Comparison of ENCODE assay signal across 15 cellular contexts in the genomic region with DNA sequence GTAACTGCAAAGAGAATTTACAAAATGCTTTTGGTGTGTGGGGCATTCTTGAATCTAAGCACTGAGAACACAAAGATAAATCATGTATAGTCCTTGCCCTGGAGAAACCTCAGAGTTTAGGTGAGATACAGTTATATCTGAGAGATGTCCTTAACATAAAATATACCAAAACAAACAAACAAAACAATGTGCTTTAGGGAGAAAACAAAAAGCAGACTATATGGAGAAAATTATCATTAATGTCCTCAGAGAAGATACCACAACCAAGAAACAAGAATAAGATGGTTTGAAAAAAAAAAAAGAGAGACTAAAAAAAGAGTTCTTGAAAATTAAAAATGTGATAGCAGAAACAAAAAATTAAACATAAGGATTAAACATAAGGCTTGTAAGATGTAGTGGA. TPM values are rescaled to one million over a fixed set of nuclear protein-coding genes. Genes with fewer than 3 reads are reported as not detected.
DNase-seq lines count a peak whose midpoint lies in the region; ATAC-seq and TF ChIP-seq lines count a peak whose summit lies in the region.
"Had no signal": no experiment of that assay in that cellular context is flagged by ENCODE, and none has a peak within 500 bp of the region (broad histone marks: within the 10 kb centered on the region; RNA-seq: fewer than 3 reads in every experiment).

No MANE protein-coding gene starts in this region.

- intact Hi-C loops in natural killer cell (cut with micrococcal nuclease) = no loop called here
- intact Hi-C loops in dendritic cell treated with granulocyte-macrophage colony-stimulating factor and Interleukin-4, amounts not matched to agents 40 ng/mL and 50 ng/mL, for 4 days (cut with micrococcal nuclease) = no loop called here

- H3K36me3 Mint-ChIP-seq in natural killer cell = no peaks in the 10 kb centered on the region
- peaks cover 5% of the 10 kb centered on the region for H3K36me3 Mint-ChIP-seq in natural killer cell treated with Interleukin-12 subunit alpha and Interleukin-12 subunit beta and Interleukin-15 and Interleukin-18, amount 100 ng/mL, for 72 hours
- H3K36me3 Mint-ChIP-seq in dendritic cell treated with granulocyte-macrophage colony-stimulating factor and Interleukin-4, amounts not matched to agents 40 ng/mL and 50 ng/mL, for 4 days (ENCODE audit: low read depth) = peaks cover 38% of the 10 kb centered on the region
- H3K36me3 Mint-ChIP-seq in mesothelial cell of epicardium = peaks cover 20% of the 10 kb centered on the region
- H3K36me3 Mint-ChIP-seq: CD4-positive, alpha-beta memory T cell had no signal

- H3K4me1 Mint-ChIP-seq in natural killer cell (peaks cover 9 to 11% of the 10 kb centered on the region in 2 donors), mesothelial cell of epicardium (peaks cover 12% of the 10 kb centered on the region)
- peaks cover 13 to 19% of the 10 kb centered on the region in 2 donors for H3K4me1 Mint-ChIP-seq in natural killer cell treated with Interleukin-12 subunit alpha and Interleukin-12 subunit beta and Interleukin-15 and Interleukin-18, amount 100 ng/mL, for 72 hours (ENCODE audit: low read depth in 2 of 2)
- peaks cover 25% of the 10 kb centered on the region for H3K4me1 Mint-ChIP-seq in dendritic cell treated with granulocyte-macrophage colony-stimulating factor and Interleukin-4, amounts not matched to agents 40 ng/mL and 50 ng/mL, for 4 days (ENCODE audit: low read depth)

- H3K27me3 Mint-ChIP-seq in natural killer cell (ENCODE audit: low read depth in 2 of 2) = no peaks in the 10 kb centered on the region
- peaks cover 2 to 27% of the 10 kb centered on the region in 2 donors for H3K27me3 Mint-ChIP-seq in natural killer cell treated with Interleukin-12 subunit alpha and Interleukin-12 subunit beta and Interleukin-15 and Interleukin-18, amount 100 ng/mL, for 72 hours
- no peaks in the 10 kb centered on the region for H3K27me3 Mint-ChIP-seq in dendritic cell treated with granulocyte-macrophage colony-stimulating factor and Interleukin-4, amounts not matched to agents 40 ng/mL and 50 ng/mL, for 4 days
- H3K27me3 Mint-ChIP-seq in mesothelial cell of epicardium (ENCODE audit: low read depth) = no peaks in the 10 kb centered on the region
- H3K27me3 Mint-ChIP-seq: B cell had no signal

- H3K4me3 Mint-ChIP-seq in natural killer cell (no peak overlapping the region), mesothelial cell of epicardium (no peak overlapping the region)
- no peak overlapping the region for H3K4me3 Mint-ChIP-seq in natural killer cell treated with Interleukin-12 subunit alpha and Interleukin-12 subunit beta and Interleukin-15 and Interleukin-18, amount 100 ng/mL, for 72 hours
- H3K4me3 Mint-ChIP-seq in dendritic cell treated with granulocyte-macrophage colony-stimulating factor and Interleukin-4, amounts not matched to agents 40 ng/mL and 50 ng/mL, for 4 days = no peak overlapping the region
- H3K4me3 Mint-ChIP-seq: B cell; CD4-positive, alpha-beta memory T cell had no signal

- H3K9me3 Mint-ChIP-seq in natural killer cell = no peaks in the 10 kb centered on the region
- H3K9me3 Mint-ChIP-seq in natural killer cell treated with Interleukin-12 subunit alpha and Interleukin-12 subunit beta and Interleukin-15 and Interleukin-18, amount 100 ng/mL, for 72 hours = no peaks in the 10 kb centered on the region
- H3K9me3 Mint-ChIP-seq in dendritic cell treated with granulocyte-macrophage colony-stimulating factor and Interleukin-4, amounts not matched to agents 40 ng/mL and 50 ng/mL, for 4 days = no peaks in the 10 kb centered on the region
- H3K9me3 Mint-ChIP-seq in mesothelial cell of epicardium = no peaks in the 10 kb centered on the region

- peaks cover 0 to 7% (median 3%) of the 10 kb centered on the region in 5 donors for H3K36me3 ChIP-seq in subcutaneous abdominal adipose tissue (ENCODE audit: control insufficient read depth in 5 of 5, insufficient read depth in 5 of 5, low read length in 5 of 5)

- DNase-seq in natural killer cell (no peak), mesothelial cell of epicardium (ENCODE audit: low spot score in 2 of 2, unreplicated experiment in 2 of 2) (no peak), SKM-1 treated with dmso at 0.1 percent for 144 hours (lab: John Stamatoyannopoulos, UW; ENCODE audit: unreplicated experiment) (no peak), middle frontal gyrus (ENCODE audit: extremely low spot score, low spot score) (no peak)
- DNase-seq in natural killer cell treated with Interleukin-12 subunit alpha and Interleukin-12 subunit beta and Interleukin-15 and Interleukin-18, amount 100 ng/mL, for 72 hours (ENCODE audit: low spot score) = no peak
- DNase-seq: ACHN; C1 segment of cervical spinal cord; CD4-positive, alpha-beta memory T cell; DMS79; HCEC 1CT had no signal

- H3K27ac ChIP-seq in subcutaneous abdominal adipose tissue (ENCODE audit: low read depth, low read length) = peak overlapping the region; percentile 42

- TF ChIP-seq CTCF in natural killer cell (IDR thresholded peaks at IDR 0.05) = no peak
- TF ChIP-seq CTCF in mesothelial cell of epicardium (IDR thresholded peaks at IDR 0.05; ENCODE audit: unreplicated experiment) = no peak

- no peak for ATAC-seq in natural killer cell
- no peak for ATAC-seq in natural killer cell treated with Interleukin-12 subunit alpha and Interleukin-12 subunit beta and Interleukin-15 and Interleukin-18, amount 100 ng/mL, for 72 hours
- ATAC-seq in GM18873 (IDR thresholded peaks at IDR 0.05; ENCODE audit: low FRiP score, unreplicated experiment) = no peak
- ATAC-seq: GM12878 had no signal

- no peaks in the 10 kb centered on the region for H3K9me3 ChIP-seq in subcutaneous abdominal adipose tissue (ENCODE audit: control insufficient read depth in 5 of 5, low read length in 5 of 5)

- no peak overlapping the region for H3K4me3 ChIP-seq in subcutaneous abdominal adipose tissue (ENCODE audit: low read depth in 1 of 5, low read length in 5 of 5)
- H3K4me3 ChIP-seq: GM12878 had no signal

- H3K4me1 ChIP-seq in subcutaneous abdominal adipose tissue (ENCODE audit: control insufficient read depth in 5 of 5, insufficient read depth in 5 of 5, low read length in 5 of 5) = peaks cover 2 to 11% (median 5%) of the 10 kb centered on the region in 5 donors

- H3K9ac ChIP-seq in subcutaneous abdominal adipose tissue (ENCODE audit: low read length in 5 of 5) = no peak overlapping the region

- no peaks in the 10 kb centered on the region for H3K27me3 ChIP-seq in subcutaneous abdominal adipose tissue (ENCODE audit: control insufficient read depth in 5 of 5, insufficient read depth in 4 of 5, low read length in 5 of 5)

- H3K27ac Mint-ChIP-seq in natural killer cell (peak overlapping the region; percentile 7 to 8), mesothelial cell of epicardium (peak overlapping the region; percentile 77)
- H3K27ac Mint-ChIP-seq in natural killer cell treated with Interleukin-12 subunit alpha and Interleukin-12 subunit beta and Interleukin-15 and Interleukin-18, amount 100 ng/mL, for 72 hours = peak overlapping the region in 1 of 2 donors; percentile 42
- peak overlapping the region; percentile 60 for H3K27ac Mint-ChIP-seq in dendritic cell treated with granulocyte-macrophage colony-stimulating factor and Interleukin-4, amounts not matched to agents 40 ng/mL and 50 ng/mL, for 4 days
- H3K27ac Mint-ChIP-seq: B cell; CD4-positive, alpha-beta memory T cell had no signal

RNA-seq across cellular contexts. Expression of a gene that starts 8.0 kb away (rescaled TPM):
- 10 to 100 TPM; 15.0 to 26.4 (median 19.5) TPM for total RNA-seq in natural killer cell
- total RNA-seq in natural killer cell treated with Interleukin-12 subunit alpha and Interleukin-12 subunit beta and Interleukin-15 and Interleukin-18, amount 100 ng/mL, for 72 hours = 10 to 100 TPM in 1 of 2 donors, 1 to 10 TPM in 1; 8.2 to 33.6 TPM
- 52.2 to 57.0 TPM (median 54.4 TPM) in 3 replicates for total RNA-seq in mesothelial cell of epicardium
